In genomic region chr6:52595000-52595795, GRCh38 we compare ENCODE assay signal across 8 cellular contexts. TPM values are rescaled to one million over a fixed set of nuclear protein-coding genes. Genes with fewer than 3 reads are reported as not detected.
DNase-seq lines count a peak whose midpoint lies in the region; ATAC-seq and TF ChIP-seq lines count a peak whose summit lies in the region.

No MANE protein-coding gene starts in this region.

- TF ChIP-seq CTCF in brain (conservative IDR thresholded peaks at IDR 0.05): no peak
- no peak for TF ChIP-seq CTCF in liver (IDR thresholded peaks at IDR 0.05; ENCODE audit: low read depth, low read length, missing input control)
- no peak for TF ChIP-seq CTCF in uterus (IDR thresholded peaks at IDR 0.05)

- no peak overlapping the region for H3K9ac ChIP-seq in liver (ENCODE audit: low read depth in 1 of 2, low read length in 2 of 2)

- H3K9me3 ChIP-seq in liver (ENCODE audit: control insufficient read depth in 4 of 4, low read length in 3 of 4): no peaks in the 10 kb centered on the region
- H3K9me3 ChIP-seq in uterus: no peaks in the 10 kb centered on the region

- peak overlapping the region; percentile 39 for H3K27ac Mint-ChIP-seq in activated CD4-positive, alpha-beta T cell treated with anti-CD3 and anti-CD28 coated beads, Interleukin-2, amount 10 ng/mL, durations not matched to agents 24 days and 14 days
- H3K27ac Mint-ChIP-seq in brain: peak overlapping the region; percentile 22 to 96 (median 93)

- H3K4me1 Mint-ChIP-seq in activated CD4-positive, alpha-beta T cell treated with anti-CD3 and anti-CD28 coated beads, Interleukin-2, amount 10 ng/mL, durations not matched to agents 24 days and 14 days: peaks cover 11% of the 10 kb centered on the region
- H3K4me1 Mint-ChIP-seq in brain: peaks cover 55% of the 10 kb centered on the region

- intact Hi-C loops in activated CD4-positive, alpha-beta T cell treated with anti-CD3 and anti-CD28 coated beads, Interleukin-2, amount 10 ng/mL, durations not matched to agents 24 days and 14 days (cut with micrococcal nuclease): no loop called here
- intact Hi-C loops in uterus (cut with DNase I; ENCODE audit: low total_unique reads): loop anchor here (5.0 to 10.0 kb wide), 2 partner anchors 70 to 178 kb away; no protein-coding TSS in a partner anchor

- H3K27ac ChIP-seq in liver (ENCODE audit: low read depth in 1 of 2, low read length in 2 of 2): no peak overlapping the region
- peak overlapping the region; percentile 75 to 84 for H3K27ac ChIP-seq in uterus

- H3K4me1 ChIP-seq in liver (ENCODE audit: control insufficient read depth in 4 of 4, insufficient read depth in 4 of 4, low read length in 3 of 4): peaks cover 1 to 18% (median 6%) of the 10 kb centered on the region in 4 donors
- peaks cover 0 to 5% of the 10 kb centered on the region in 2 donors for H3K4me1 ChIP-seq in uterus

- WGBS in liver: 68% methylated on average over 7 of the region's 7 CpGs

- H3K4me3 Mint-ChIP-seq in activated CD4-positive, alpha-beta T cell treated with anti-CD3 and anti-CD28 coated beads, Interleukin-2, amount 10 ng/mL, durations not matched to agents 24 days and 14 days: no peak overlapping the region
- H3K4me3 Mint-ChIP-seq in brain: peak overlapping the region in 4 of 5 experiments; percentile 8 to 82 (median 60)

- no peak for TF ChIP-seq POLR2A in uterus (IDR thresholded peaks at IDR 0.05)

- H3K4me3 ChIP-seq in liver (ENCODE audit: low read depth in 1 of 3, low read length in 3 of 3): no peak overlapping the region
- no peak overlapping the region for H3K4me3 ChIP-seq in uterus

- H3K27me3 ChIP-seq in liver (ENCODE audit: control insufficient read depth in 4 of 4, insufficient read depth in 4 of 4, low read length in 3 of 4): no peaks in the 10 kb centered on the region
- no peaks in the 10 kb centered on the region for H3K27me3 ChIP-seq in uterus

- H3K36me3 Mint-ChIP-seq in activated CD4-positive, alpha-beta T cell treated with anti-CD3 and anti-CD28 coated beads, Interleukin-2, amount 10 ng/mL, durations not matched to agents 24 days and 14 days (ENCODE audit: low read depth): no peaks in the 10 kb centered on the region
- H3K36me3 Mint-ChIP-seq in brain: no peaks in the 10 kb centered on the region

- peak; percentile 73 for ATAC-seq in HG02623 (IDR thresholded peaks at IDR 0.05; ENCODE audit: unreplicated experiment)

- H3K36me3 ChIP-seq in liver (ENCODE audit: control insufficient read depth in 4 of 4, insufficient read depth in 3 of 4, low read depth in 1 of 4, low read length in 3 of 4): no peaks in the 10 kb centered on the region
- H3K36me3 ChIP-seq in uterus: no peaks in the 10 kb centered on the region

- TF ChIP-seq RAD21 in liver (IDR thresholded peaks at IDR 0.05): no peak

- no peaks in the 10 kb centered on the region for H3K27me3 Mint-ChIP-seq in activated CD4-positive, alpha-beta T cell treated with anti-CD3 and anti-CD28 coated beads, Interleukin-2, amount 10 ng/mL, durations not matched to agents 24 days and 14 days
- H3K27me3 Mint-ChIP-seq in brain: peaks cover 5% of the 10 kb centered on the region

- DNase-seq in activated CD4-positive, alpha-beta T cell treated with anti-CD3 and anti-CD28 coated beads, Interleukin-2, amount 10 ng/mL, durations not matched to agents 24 days and 14 days: no peak
- DNase-seq in activated CD4-positive, alpha-beta T cell treated with anti-CD3 and anti-CD28 coated beads for 1 hour: no peak
- peak; percentile 53 for DNase-seq in NCI-H1092 treated with DMSO at 0.1 percent for 48 hours (lab: John Stamatoyannopoulos, UW)
- peak; percentile 55 to 63 for DNase-seq in uterus
- no peak for DNase-seq in cerebellum (ENCODE audit: low spot score)

- no peaks in the 10 kb centered on the region for H3K9me3 Mint-ChIP-seq in activated CD4-positive, alpha-beta T cell treated with anti-CD3 and anti-CD28 coated beads, Interleukin-2, amount 10 ng/mL, durations not matched to agents 24 days and 14 days
- H3K9me3 Mint-ChIP-seq in brain: no peaks in the 10 kb centered on the region

TF ChIP-seq in liver, 16 proteins besides CTCF, POLR2A, EP300 and RAD21:
- TF ChIP-seq, protein P1, sequence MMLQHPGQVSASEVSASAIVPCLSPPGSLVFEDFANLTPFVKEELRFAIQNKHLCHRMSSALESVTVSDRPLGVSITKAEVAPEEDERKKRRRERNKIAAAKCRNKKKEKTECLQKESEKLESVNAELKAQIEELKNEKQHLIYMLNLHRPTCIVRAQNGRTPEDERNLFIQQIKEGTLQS (IDR thresholded peaks at IDR 0.05): no peak
- no peak for TF ChIP-seq REST (IDR thresholded peaks at IDR 0.05)
- peak; percentile 39 for TF ChIP-seq NR2F2 (IDR thresholded peaks at IDR 0.05)
- TF ChIP-seq TAF1 (conservative IDR thresholded peaks at IDR 0.05): no peak
- TF ChIP-seq HNF4A (conservative IDR thresholded peaks at IDR 0.05): no peak
- TF ChIP-seq FOXA1 (IDR thresholded peaks at IDR 0.05): no peak

RNA-seq across cellular contexts. Expression of gene TRAM2, which starts 18.3 kb away (rescaled TPM):
- total RNA-seq in activated CD4-positive, alpha-beta T cell treated with anti-CD3 and anti-CD28 coated beads, Interleukin-2, amount 10 ng/mL, durations not matched to agents 24 days and 14 days: 2.6 TPM in 2 replicates
- polyA plus RNA-seq in brain (ENCODE audit: insufficient read depth, low read depth, low replicate concordance) (3.7 TPM), liver (10 to 100 TPM in 1 of 2 donors, 1 to 10 TPM in 1; 7.3 to 20.3 TPM)
- total RNA-seq in liver (10 to 100 TPM in 1 of 2 donors, 1 to 10 TPM in 1; 8.5 to 17.5 TPM), uterus (10 to 100 TPM in 2 of 4 donors, 1 to 10 TPM in 2; 3.8 to 33.2 (median 17.6) TPM), cerebellum (4.6 TPM)

Comparison
In these comparisons a context has a peak if more than half of its experiments do, and no peak if none do; other contexts are left out.
1. DNase-seq: peak in NCI-H1092 treated with DMSO at 0.1 percent for 48 hours (single experiment) and uterus (2 of 2); none in activated CD4-positive, alpha-beta T cell treated with anti-CD3 and anti-CD28 coated beads, Interleukin-2, amount 10 ng/mL, durations not matched to agents 24 days and 14 days (single experiment), activated CD4-positive, alpha-beta T cell treated with anti-CD3 and anti-CD28 coated beads for 1 hour (single experiment) and cerebellum (single experiment).
2. H3K27ac ChIP-seq: peak in uterus (2 of 2); none in liver (0 of 2).